Comparison of ENCODE assay signal across 4 cellular contexts in the genomic region with DNA sequence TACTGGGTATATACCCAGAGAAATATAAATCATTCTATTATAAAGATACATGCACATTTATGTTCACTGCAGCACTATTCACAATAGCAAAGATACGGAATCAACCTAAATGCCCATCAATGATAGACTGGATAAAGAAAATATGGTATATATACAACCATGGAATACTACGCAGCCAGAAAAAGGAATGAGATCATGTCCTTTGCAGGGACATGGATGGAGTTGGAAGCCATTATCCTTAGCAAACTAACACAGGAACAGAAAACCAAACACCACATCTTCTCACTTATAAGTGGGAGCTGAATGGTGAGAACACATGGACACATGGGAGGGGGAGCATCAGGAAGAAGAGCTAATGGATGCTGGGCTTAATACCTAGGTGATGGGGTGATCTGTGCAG. TPM values are rescaled to one million over a fixed set of nuclear protein-coding genes. Genes with fewer than 3 reads are reported as not detected.
"Had no signal": no experiment of that assay in that cellular context is flagged by ENCODE, and none has a peak within 500 bp of the region (broad histone marks: within the 10 kb centered on the region; RNA-seq: fewer than 3 reads in every experiment).

No MANE protein-coding gene starts in this region.

RNA-seq across cellular contexts. Expression of gene DIO1, which starts 12.1 kb away (rescaled TPM):
- total RNA-seq: LHCN-M2, M059J, MCF 10A, NCI-H460 had no signal
